ENCODE assay signal across 27 cellular contexts in the genomic region with DNA sequence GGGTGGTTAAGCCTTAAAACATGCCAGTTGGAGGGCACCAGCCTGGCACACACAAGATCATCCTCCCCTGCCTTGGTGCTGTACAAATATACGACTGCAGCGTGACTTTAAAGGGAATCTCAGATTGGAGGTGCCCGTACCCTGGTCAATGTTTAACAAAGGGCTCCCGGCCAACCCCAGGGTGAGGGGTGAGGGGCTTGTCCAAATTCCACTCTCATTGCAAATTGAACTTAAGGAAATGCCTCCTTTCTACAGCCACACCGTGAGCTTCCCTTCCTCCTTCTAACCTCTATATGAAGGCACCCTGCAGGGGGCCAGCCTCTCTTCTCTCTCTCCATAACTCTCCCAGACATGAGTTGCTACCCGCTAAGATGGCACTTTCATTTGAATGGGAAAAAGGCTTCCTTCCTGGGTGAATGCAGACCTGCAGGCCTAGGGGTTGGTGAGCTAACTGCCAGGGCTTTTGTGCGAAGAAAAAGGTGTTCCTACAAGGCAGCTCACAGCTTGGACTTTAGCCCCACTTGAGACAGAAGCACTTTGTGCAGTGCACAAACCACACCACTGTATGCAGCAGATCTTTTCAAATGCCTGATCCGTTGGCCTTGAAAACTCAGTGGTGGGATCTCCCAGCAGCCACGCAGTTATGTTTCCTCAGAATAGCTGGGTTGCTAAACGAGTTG.
DNase-seq lines count a peak whose midpoint lies in the region; ATAC-seq and TF ChIP-seq lines count a peak whose summit lies in the region.
"Had no signal": no experiment of that assay in that cellular context is flagged by ENCODE, and none has a peak within 500 bp of the region (broad histone marks: within the 10 kb centered on the region; RNA-seq: fewer than 3 reads in every experiment).

No MANE protein-coding gene starts in this region.

- H3K9me1 ChIP-seq in IMR-90 (ENCODE audit: insufficient read depth, low read length), result no peaks in the 10 kb centered on the region

- no peak overlapping the region for H2AK9ac ChIP-seq in IMR-90 (replicated peaks; ENCODE audit: low read depth, low read length, poor library complexity)

- H2BK120ac ChIP-seq in IMR-90 (ENCODE audit: low read depth, low read length), result no peak overlapping the region

- ATAC-seq in IMR-90 (ENCODE audit: low read depth) (no peak), left lobe of liver (peak; percentile 87), HG03045 (IDR thresholded peaks at IDR 0.05; ENCODE audit: unreplicated experiment) (no peak)
- no peak for ATAC-seq in stimulated activated memory B cell treated with anti-CD40 and anti-IgM and Interleukin-4, amounts not matched to agents 10 μg/mL and 1 μg/mL and 100 μg/mL, for 72 hours
- ATAC-seq: activated CD8-positive, alpha-beta memory T cell treated with anti-CD3 and anti-CD28 coated beads, Interleukin-2, amount 10 ng/mL, durations not matched to agents 7 days and 5 days had no signal

- no peak overlapping the region for H3K18ac ChIP-seq in IMR-90 (ENCODE audit: low read depth, low read length)

- H3K27ac ChIP-seq in IMR-90 (ENCODE audit: insufficient read depth, low read length) (no peak overlapping the region), Peyer's patch (peak overlapping the region in 3 of 4 donors; percentile 72 to 97 (median 89))
- H3K27ac ChIP-seq: dorsolateral prefrontal cortex, parathyroid adenoma, SJSA1, uterus had no signal

- no peaks in the 10 kb centered on the region for H4K20me1 ChIP-seq in IMR-90 (ENCODE audit: insufficient read depth, low read length)

- H4K91ac ChIP-seq in IMR-90 (ENCODE audit: insufficient read depth, low read depth, low read length), result no peak overlapping the region

- no peaks in the 10 kb centered on the region for H3K79me1 ChIP-seq in IMR-90 (ENCODE audit: low read depth in 1 of 2, low read length in 2 of 2)

- TF ChIP-seq CTCF in IMR-90 (conservative IDR thresholded peaks at IDR 0.05; ENCODE audit: low read depth, low read length) (no peak), Peyer's patch (IDR thresholded peaks at IDR 0.05) (peak in 1 of 6 experiments; percentile 27)

- H2BK5ac ChIP-seq in IMR-90 (ENCODE audit: low read depth, low read length, poor library complexity, severe bottlenecking), result no peak overlapping the region

- H3K4me1 Mint-ChIP-seq in stimulated activated memory B cell treated with anti-CD40 and anti-IgM and Interleukin-4, amounts not matched to agents 10 μg/mL and 1 μg/mL and 100 μg/mL, for 72 hours, result peaks cover 25% of the 10 kb centered on the region
- H3K4me1 Mint-ChIP-seq: activated CD4-positive, alpha-beta T cell treated with anti-CD3 and anti-CD28 coated beads, Interleukin-2, amount 10 ng/mL, durations not matched to agents 7 days and 5 days; activated CD8-positive, alpha-beta memory T cell treated with anti-CD3 and anti-CD28 coated beads, Interleukin-2, amount 10 ng/mL, durations not matched to agents 7 days and 5 days; CD4-positive, alpha-beta memory T cell had no signal

- H3K27me3 ChIP-seq in IMR-90 (ENCODE audit: control insufficient read depth, insufficient read depth, low read length) (peaks cover 52% of the 10 kb centered on the region), Peyer's patch (no peaks in the 10 kb centered on the region)
- H3K27me3 ChIP-seq: uterus had no signal

- intact Hi-C loops in IMR-90 (cut with micrococcal nuclease), result no loop called here

- WGBS in IMR-90 (ENCODE audit: extremely low coverage in 2 of 2, insufficient read length in 1 of 2), 2 experiments, result 83% methylated on average over 1 of the region's 10 CpGs; no CpG with 5 or more reads in 1 of the 2 experiments

- H2AFZ ChIP-seq in IMR-90 (replicated peaks; ENCODE audit: low read length, poor library complexity), result peak overlapping the region; percentile 21
- H2AFZ ChIP-seq: parathyroid adenoma had no signal

- no peaks in the 10 kb centered on the region for H3K36me3 ChIP-seq in IMR-90 (ENCODE audit: control insufficient read depth, insufficient read depth, low read length)
- H3K36me3 ChIP-seq in Peyer's patch, result no peaks in the 10 kb centered on the region
- H3K36me3 ChIP-seq: SJSA1, uterus had no signal

- H3K9me3 ChIP-seq in IMR-90 (ENCODE audit: control insufficient read depth, insufficient read depth, low read length) (peaks cover 7% of the 10 kb centered on the region; the same call in 1 of the 2 replicates), Peyer's patch (no peaks in the 10 kb centered on the region)
- H3K9me3 ChIP-seq: SJSA1, uterus had no signal

- H3K4me3 Mint-ChIP-seq in stimulated activated memory B cell treated with anti-CD40 and anti-IgM and Interleukin-4, amounts not matched to agents 10 μg/mL and 1 μg/mL and 100 μg/mL, for 72 hours, result no peak overlapping the region
- H3K4me3 Mint-ChIP-seq: activated CD4-positive, alpha-beta T cell treated with anti-CD3 and anti-CD28 coated beads, Interleukin-2, amount 10 ng/mL, durations not matched to agents 7 days and 5 days; activated CD8-positive, alpha-beta memory T cell treated with anti-CD3 and anti-CD28 coated beads, Interleukin-2, amount 10 ng/mL, durations not matched to agents 7 days and 5 days; activated T-helper 1 cell treated with anti-CD3 and anti-CD28 coated beads, Interleukin-12 subunit alpha, Interleukin-12 subunit beta, Interleukin-2, Interleukin-4 antibody, amounts not matched to agents 30 ng/mL and 10 ng/mL and 1 ng/mL, durations not matched to agents 14 hours and 24 hours and 36 hours; CD4-positive, alpha-beta memory T cell; T-helper 1 cell treated with Interleukin-12 subunit alpha and Interleukin-12 subunit beta and Interleukin-4 antibody, amounts not matched to agents 30 μg/mL and 1 μg/mL, for 36 hours had no signal

- in situ Hi-C loops in IMR-90 (cut with MboI; ENCODE audit: low sequenced_read_pairs), result no loop called here

- no peak overlapping the region for H3K4ac ChIP-seq in IMR-90 (ENCODE audit: low read depth, low read length)

- no peak overlapping the region for H3K9ac ChIP-seq in IMR-90 (ENCODE audit: low read depth, low read length)
- H3K9ac ChIP-seq: parathyroid adenoma had no signal

- no peak overlapping the region for H3K14ac ChIP-seq in IMR-90 (replicated peaks; ENCODE audit: low read depth, low read length)

- no peak overlapping the region for H3K56ac ChIP-seq in IMR-90 (ENCODE audit: extremely low read depth, insufficient read depth, low read length)

- DNase-seq in IMR-90 (no peak), Peyer's patch (peak in 2 of 3 donors; percentile 77), left lobe of liver (ENCODE audit: low spot score) (peak; percentile 88), GM03348 (ENCODE audit: low spot score) (no peak), DMS 273 (lab: John Stamatoyannopoulos, UW; ENCODE audit: unreplicated experiment) (no peak)
- DNase-seq: activated CD4-positive, alpha-beta T cell treated with anti-CD3 and anti-CD28 coated beads, Interleukin-2, amount 10 ng/mL, durations not matched to agents 7 days and 5 days; activated CD8-positive, alpha-beta memory T cell treated with anti-CD3 and anti-CD28 coated beads, Interleukin-2, amount 10 ng/mL, durations not matched to agents 7 days and 5 days; activated naive CD4-positive, alpha-beta T cell treated with anti-CD3 and anti-CD28 coated beads, Interleukin-2, amount 50 U/mL, for 16 hours; aorta; CD4-positive, alpha-beta memory T cell; DMS53; dorsolateral prefrontal cortex; GF-D8; hippocampal formation; KG1; naive B cell; NCI-H1105; NCI-H345; NCI-H82; stimulated activated CD8-positive, alpha-beta memory T cell treated with anti-CD3 and anti-CD28 coated beads, Interleukin-4, amount 100 ng/mL, for 48 hours; uterus had no signal

- H3K4me1 ChIP-seq in IMR-90 (ENCODE audit: control insufficient read depth, insufficient read depth, low read length) (no peaks in the 10 kb centered on the region), Peyer's patch (peaks cover 0 to 14% (median 0%) of the 10 kb centered on the region in 4 donors)
- H3K4me1 ChIP-seq: parathyroid adenoma, SJSA1, uterus had no signal

- H3K4me3 ChIP-seq in IMR-90 (ENCODE audit: insufficient read depth, low read depth, low read length) (no peak overlapping the region), Peyer's patch (peak overlapping the region in 1 of 4 donors; percentile 11)
- H3K4me3 ChIP-seq: dorsolateral prefrontal cortex, SJSA1, uterus had no signal

- H3K9me3 Mint-ChIP-seq in stimulated activated memory B cell treated with anti-CD40 and anti-IgM and Interleukin-4, amounts not matched to agents 10 μg/mL and 1 μg/mL and 100 μg/mL, for 72 hours, result no peaks in the 10 kb centered on the region
- H3K9me3 Mint-ChIP-seq: CD4-positive, alpha-beta memory T cell; naive B cell had no signal

- H3K23ac ChIP-seq in IMR-90 (ENCODE audit: low read depth, low read length), result no peak overlapping the region

- H3K27me3 Mint-ChIP-seq in stimulated activated memory B cell treated with anti-CD40 and anti-IgM and Interleukin-4, amounts not matched to agents 10 μg/mL and 1 μg/mL and 100 μg/mL, for 72 hours, result no peaks in the 10 kb centered on the region
- H3K27me3 Mint-ChIP-seq: activated CD4-positive, alpha-beta T cell treated with anti-CD3 and anti-CD28 coated beads, Interleukin-2, amount 10 ng/mL, durations not matched to agents 7 days and 5 days; naive B cell had no signal

- no peak overlapping the region for H2BK20ac ChIP-seq in IMR-90 (ENCODE audit: low read depth, low read length)

- H3K4me2 ChIP-seq in IMR-90 (ENCODE audit: low read depth, low read length), result no peak overlapping the region

- POLR2A ChIA-PET in IMR-90 (lab: Charles Lee; ENCODE audit: unreplicated experiment), result no interaction called here

- H2BK15ac ChIP-seq in IMR-90 (ENCODE audit: low read depth, low read length), result no peak overlapping the region

- H2AK5ac ChIP-seq in IMR-90 (ENCODE audit: low read depth, low read length), result no peak overlapping the region

- no peak for TF ChIP-seq POLR2A in IMR-90 (IDR thresholded peaks at IDR 0.05; ENCODE audit: low read depth, low read length)
- TF ChIP-seq POLR2A in Peyer's patch (IDR thresholded peaks at IDR 0.05), result peak in 1 of 2 donors; percentile 40

- dilution Hi-C loops in IMR-90 (cut with HindIII; ENCODE audit: low sequenced_read_pairs, unreplicated experiment), result no loop called here

- no peak for TF ChIP-seq RAD21 in IMR-90 (IDR thresholded peaks at IDR 0.05; ENCODE audit: low read length)

- H3K27ac Mint-ChIP-seq in stimulated activated memory B cell treated with anti-CD40 and anti-IgM and Interleukin-4, amounts not matched to agents 10 μg/mL and 1 μg/mL and 100 μg/mL, for 72 hours, result peak overlapping the region; percentile 46
- H3K27ac Mint-ChIP-seq: activated CD4-positive, alpha-beta T cell treated with anti-CD3 and anti-CD28 coated beads, Interleukin-2, amount 10 ng/mL, durations not matched to agents 7 days and 5 days; activated CD8-positive, alpha-beta memory T cell treated with anti-CD3 and anti-CD28 coated beads, Interleukin-2, amount 10 ng/mL, durations not matched to agents 7 days and 5 days; activated T-helper 1 cell treated with anti-CD3 and anti-CD28 coated beads, Interleukin-12 subunit alpha, Interleukin-12 subunit beta, Interleukin-2, Interleukin-4 antibody, amounts not matched to agents 30 ng/mL and 10 ng/mL and 1 ng/mL, durations not matched to agents 14 hours and 24 hours and 36 hours; T-helper 1 cell treated with Interleukin-12 subunit alpha and Interleukin-12 subunit beta and Interleukin-4 antibody, amounts not matched to agents 30 μg/mL and 1 μg/mL, for 36 hours had no signal

- H3K36me3 Mint-ChIP-seq in stimulated activated memory B cell treated with anti-CD40 and anti-IgM and Interleukin-4, amounts not matched to agents 10 μg/mL and 1 μg/mL and 100 μg/mL, for 72 hours, result no peaks in the 10 kb centered on the region
- H3K36me3 Mint-ChIP-seq: CD4-positive, alpha-beta memory T cell; naive B cell had no signal

- CTCF ChIA-PET in IMR-90 (lab: Yijun Ruan, JAX), result no interaction called here

- no TSS peak for BruUV-seq in IMR-90 (replicated peaks; lab: Mats Ljungman, UMichigan)

- H4K8ac ChIP-seq in IMR-90 (ENCODE audit: low read depth in 2 of 2, low read length in 2 of 2), result no peak overlapping the region

- H4K5ac ChIP-seq in IMR-90 (ENCODE audit: low read depth, low read length), result no peak overlapping the region

Comparison
In these comparisons a context has a peak if more than half of its experiments do, and no peak if none do; other contexts are left out.
1. DNase-seq: peak in Peyer's patch (2 of 3) and left lobe of liver (single experiment); none in IMR-90 (single experiment), GM03348 (single experiment) and DMS 273 (single experiment).